ENCODE assay signal across 25 cellular contexts in genomic region chr11:100705447-100705846, GRCh38. TPM values are rescaled to one million over a fixed set of nuclear protein-coding genes. Genes with fewer than 3 reads are reported as not detected.
DNase-seq lines count a peak whose midpoint lies in the region; ATAC-seq, FAIRE-seq and TF ChIP-seq lines count a peak whose summit lies in the region.
"Had no signal": no experiment of that assay in that cellular context is flagged by ENCODE, and none has a peak within 500 bp of the region (broad histone marks: within the 10 kb centered on the region; RNA-seq: fewer than 3 reads in every experiment).

No MANE protein-coding gene starts in this region.

- H3K36me3 ChIP-seq in prostate gland = no peaks in the 10 kb centered on the region
- H3K36me3 ChIP-seq: adrenal gland, neural progenitor cell had no signal

- WGBS in prostate gland = 87% methylated on average over 2 of the region's 2 CpGs

- peaks cover 13% of the 10 kb centered on the region for H3K36me3 Mint-ChIP-seq in type B pancreatic cell

- H3K9me3 Mint-ChIP-seq in type B pancreatic cell = no peaks in the 10 kb centered on the region
- H3K9me3 Mint-ChIP-seq: activated CD8-positive, alpha-beta T cell treated with anti-CD3 and anti-CD28 coated beads for 36 hours; neural progenitor cell had no signal

- H3K27ac ChIP-seq in prostate gland = no peak overlapping the region
- H3K27ac ChIP-seq: A549, adrenal gland, BLaER1, neural progenitor cell, PC-9 had no signal

- FAIRE-seq in GM12891 (lab: Jason Lieb, UNC) (no peak), frontal cortex (lab: Jason Lieb, UNC) (no peak)
- FAIRE-seq: A549, HepG2 had no signal

- intact Hi-C loops in prostate gland (cut with DNase I) = no loop called here

- H3K4me3 ChIP-seq in prostate gland = no peak overlapping the region
- H3K4me3 ChIP-seq: A549, adrenal gland, BLaER1, neural progenitor cell, PC-9 had no signal

- DNase-seq in GM12891 (ENCODE audit: insufficient read length, low spot score) = no peak
- no peak for DNase-seq in prostate gland (ENCODE audit: low spot score)
- no peak for DNase-seq in activated T-cell treated with anti-CD3 and anti-CD28 coated beads, Interleukin-2, amount 50 U/mL, for 1 hour
- no peak for DNase-seq in frontal cortex (ENCODE audit: low spot score in 2 of 2)
- DNase-seq in type B pancreatic cell (ENCODE audit: extremely low spot score, unreplicated experiment) = no peak
- DNase-seq: activated CD8-positive, alpha-beta T cell treated with anti-CD3 and anti-CD28 coated beads for 36 hours; activated gamma-delta T cell treated with Interleukin-2 at 50 U/mL for 16 hours; activated T-cell treated with anti-CD3 and anti-CD28 coated beads for 4 hours; adrenal gland; Caco-2; glutamatergic neuron; NCI-H1105; NCI-H2081; PC-9; SHP77 treated with DMSO at 0.1 percent for 48 hours; substantia nigra had no signal

- H3K4me1 Mint-ChIP-seq in type B pancreatic cell (ENCODE audit: unreplicated experiment) = peaks cover 10% of the 10 kb centered on the region

- H3K27me3 ChIP-seq in prostate gland (replicated peaks; ENCODE audit: insufficient read depth) = no peaks in the 10 kb centered on the region
- H3K27me3 ChIP-seq: adrenal gland, BLaER1, neural progenitor cell had no signal

- H3K27ac Mint-ChIP-seq in type B pancreatic cell = no peak overlapping the region
- H3K27ac Mint-ChIP-seq: activated CD8-positive, alpha-beta T cell treated with anti-CD3 and anti-CD28 coated beads for 36 hours; neural progenitor cell; progenitor cell of endocrine pancreas had no signal

- H3K4me1 ChIP-seq in prostate gland (replicated peaks) = no peaks in the 10 kb centered on the region
- H3K4me1 ChIP-seq: Caco-2 had no signal

- ATAC-seq in GM19351 (IDR thresholded peaks at IDR 0.05; ENCODE audit: unreplicated experiment) = peak; percentile 46
- ATAC-seq in HG02798 (IDR thresholded peaks at IDR 0.05; ENCODE audit: poor library complexity, unreplicated experiment) = peak; percentile 40
- peak; percentile 41 for ATAC-seq in HG03432 (IDR thresholded peaks at IDR 0.05; ENCODE audit: unreplicated experiment)
- ATAC-seq: activated CD4-positive, CD25-positive, alpha-beta regulatory T cell treated with anti-CD3 and anti-CD28 coated beads, Interleukin-2, amount 50 U/mL, for 24 hours; activated CD8-positive, alpha-beta T cell treated with anti-CD3 and anti-CD28 coated beads for 36 hours; HepG2 had no signal

- H3K27me3 Mint-ChIP-seq in type B pancreatic cell = no peaks in the 10 kb centered on the region
- H3K27me3 Mint-ChIP-seq: activated CD8-positive, alpha-beta T cell treated with anti-CD3 and anti-CD28 coated beads for 36 hours; progenitor cell of endocrine pancreas had no signal

- no peaks in the 10 kb centered on the region for H3K9me3 ChIP-seq in prostate gland
- H3K9me3 ChIP-seq: A549, adrenal gland had no signal

- no peak for TF ChIP-seq CTCF in prostate gland (IDR thresholded peaks at IDR 0.05)
- TF ChIP-seq CTCF in type B pancreatic cell (conservative IDR thresholded peaks at IDR 0.05) = no peak

- TF ChIP-seq POLR2A in GM12891 (IDR thresholded peaks at IDR 0.05; ENCODE audit: low read depth, low read length) (no peak), prostate gland (IDR thresholded peaks at IDR 0.05) (no peak)

- no peak overlapping the region for H3K4me3 Mint-ChIP-seq in type B pancreatic cell
- H3K4me3 Mint-ChIP-seq: activated CD8-positive, alpha-beta T cell treated with anti-CD3 and anti-CD28 coated beads for 36 hours; neural progenitor cell had no signal

TF ChIP-seq in GM12891, 5 proteins besides CTCF, POLR2A, EP300 and RAD21:
- TF ChIP-seq SPI1 (IDR thresholded peaks at IDR 0.05; ENCODE audit: low read depth, low read length) (peak; percentile 30; the same call in 1 of the 2 replicates), TAF1 (IDR thresholded peaks at IDR 0.05; ENCODE audit: low read depth, low read length) (no peak)

RNA-seq across cellular contexts. Expression of gene ARHGAP42, which starts 18.4 kb away (rescaled TPM):
- 0.27 TPM for polyA plus RNA-seq in GM12891 (2012; ENCODE audit: low read depth, missing spikeins)
- total RNA-seq in prostate gland (10 to 100 TPM; 12.8 to 20.5 TPM), frontal cortex (7.3 TPM), type B pancreatic cell (ENCODE audit: low replicate concordance) (10.5 and 22.6 TPM in 2 replicates)
